13 cellular contexts compared by ENCODE assay signal in genomic region chr3:12393894-12394293, GRCh38.
DNase-seq lines count a peak whose midpoint lies in the region; ATAC-seq and TF ChIP-seq lines count a peak whose summit lies in the region.
"Had no signal": no experiment of that assay in that cellular context is flagged by ENCODE, and none has a peak within 500 bp of the region (broad histone marks: within the 10 kb centered on the region; RNA-seq: fewer than 3 reads in every experiment).

No MANE protein-coding gene starts in this region.

- intact Hi-C loops in right lobe of liver (cut with DNase I), result no loop called here
- intact Hi-C loops in natural killer cell (cut with micrococcal nuclease), result no loop called here

- TF ChIP-seq POLR2A in right lobe of liver (IDR thresholded peaks at IDR 0.05), result no peak
- no peak for TF ChIP-seq POLR2A in Peyer's patch (IDR thresholded peaks at IDR 0.05)

- H2AFZ ChIP-seq in osteoblast (ENCODE audit: low read length), result no peak overlapping the region

- H3K27ac ChIP-seq in right lobe of liver (no peak overlapping the region), Peyer's patch (peak overlapping the region in 1 of 4 donors; percentile 27), osteoblast (ENCODE audit: low read depth, low read length) (no peak overlapping the region)

- no peak overlapping the region for H3K27ac Mint-ChIP-seq in natural killer cell
- H3K27ac Mint-ChIP-seq: endodermal cell; stimulated activated naive B cell treated with anti-CD40 and anti-IgM and Interleukin-4, amounts not matched to agents 10 μg/mL and 1 μg/mL and 100 μg/mL, for 72 hours had no signal

- no peaks in the 10 kb centered on the region for H3K9me3 ChIP-seq in right lobe of liver
- H3K9me3 ChIP-seq in Peyer's patch, result no peaks in the 10 kb centered on the region
- H3K9me3 ChIP-seq in osteoblast (ENCODE audit: low read depth, low read length), result no peaks in the 10 kb centered on the region

- H3K36me3 ChIP-seq in right lobe of liver, result no peaks in the 10 kb centered on the region
- no peaks in the 10 kb centered on the region for H3K36me3 ChIP-seq in Peyer's patch
- H3K36me3 ChIP-seq in osteoblast (ENCODE audit: insufficient read depth, low read length), result no peaks in the 10 kb centered on the region

- H4K20me1 ChIP-seq in osteoblast (ENCODE audit: insufficient read depth, low read length), result no peaks in the 10 kb centered on the region

- no peak overlapping the region for H3K4me2 ChIP-seq in osteoblast (ENCODE audit: insufficient read depth, low read length)

- H3K27me3 ChIP-seq in right lobe of liver (no peaks in the 10 kb centered on the region), Peyer's patch (no peaks in the 10 kb centered on the region), osteoblast (ENCODE audit: insufficient read depth, low read length) (no peaks in the 10 kb centered on the region)

- no peaks in the 10 kb centered on the region for H3K4me1 Mint-ChIP-seq in natural killer cell
- H3K4me1 Mint-ChIP-seq: endodermal cell; stimulated activated naive B cell treated with anti-CD40 and anti-IgM and Interleukin-4, amounts not matched to agents 10 μg/mL and 1 μg/mL and 100 μg/mL, for 72 hours had no signal

- peaks cover 23 to 31% of the 10 kb centered on the region in 2 donors for H3K27me3 Mint-ChIP-seq in natural killer cell (ENCODE audit: low read depth in 2 of 2)

- peak; percentile 99 to 100 for DNase-seq in AML-193 (lab: John Stamatoyannopoulos, UW)
- peak; percentile 86 for DNase-seq in LNCaP clone FGC (ENCODE audit: low read depth)
- DNase-seq in astrocyte of the spinal cord (ENCODE audit: low read depth, low spot score), result peak; percentile 62
- DNase-seq in right lobe of liver, result no peak
- no peak for DNase-seq in Peyer's patch
- no peak for DNase-seq in osteoblast (ENCODE audit: insufficient read length, low spot score, missing footprints)
- DNase-seq in natural killer cell, result no peak
- DNase-seq: activated effector memory CD4-positive, alpha-beta T cell treated with Interleukin-2 at 50 U/mL for 16 hours; endodermal cell; NCI-H345; stimulated activated naive B cell treated with anti-CD40 and anti-IgM and Interleukin-4, amounts not matched to agents 10 μg/mL and 1 μg/mL and 100 μg/mL, for 72 hours had no signal

- H3K4me3 ChIP-seq in LNCaP clone FGC (ENCODE audit: low read depth, low read length) (no peak overlapping the region), astrocyte of the spinal cord (ENCODE audit: low read depth, low read length) (no peak overlapping the region), right lobe of liver (no peak overlapping the region), Peyer's patch (no peak overlapping the region), osteoblast (ENCODE audit: insufficient read depth, low read length) (no peak overlapping the region)
- H3K4me3 ChIP-seq: skin epidermis had no signal

- ATAC-seq in right lobe of liver, result peak; percentile 54 to 90 (median 86)
- no peak for ATAC-seq in GM21619 (IDR thresholded peaks at IDR 0.05; ENCODE audit: unreplicated experiment)
- ATAC-seq in natural killer cell, result no peak
- ATAC-seq: stimulated activated naive B cell treated with anti-CD40 and anti-IgM and Interleukin-4, amounts not matched to agents 10 μg/mL and 1 μg/mL and 100 μg/mL, for 72 hours had no signal

- H3K36me3 Mint-ChIP-seq in natural killer cell, result no peaks in the 10 kb centered on the region

- WGBS in right lobe of liver (ENCODE audit: insufficient coverage, low coverage, low lambda C conversion rate, missing lambda C conversion rate), result 14% methylated on average over 1 of the region's 1 CpG

- in situ Hi-C loops in astrocyte of the spinal cord (cut with HindIII; ENCODE audit: low sequenced_read_pairs), result no loop called here

- H3K9me3 Mint-ChIP-seq in natural killer cell, result no peaks in the 10 kb centered on the region
- H3K9me3 Mint-ChIP-seq: endodermal cell; stimulated activated naive B cell treated with anti-CD40 and anti-IgM and Interleukin-4, amounts not matched to agents 10 μg/mL and 1 μg/mL and 100 μg/mL, for 72 hours had no signal

- H3K79me2 ChIP-seq in osteoblast (ENCODE audit: insufficient read depth, low read length), result no peaks in the 10 kb centered on the region

- TF ChIP-seq CTCF in LNCaP clone FGC (IDR thresholded peaks at IDR 0.05; ENCODE audit: control insufficient read depth, extremely low read depth, insufficient read depth), result no peak
- no peak for TF ChIP-seq CTCF in astrocyte of the spinal cord (IDR thresholded peaks at IDR 0.05; ENCODE audit: low read depth, low read length)
- no peak for TF ChIP-seq CTCF in right lobe of liver (IDR thresholded peaks at IDR 0.05)
- TF ChIP-seq CTCF in Peyer's patch (IDR thresholded peaks at IDR 0.05), result no peak
- no peak for TF ChIP-seq CTCF in osteoblast (IDR thresholded peaks at IDR 0.05; ENCODE audit: extremely low read depth, low read depth, low read length)
- TF ChIP-seq CTCF in natural killer cell (IDR thresholded peaks at IDR 0.05), result no peak

- peaks cover 0 to 17% (median 6%) of the 10 kb centered on the region in 4 donors for H3K4me1 ChIP-seq in right lobe of liver
- H3K4me1 ChIP-seq in Peyer's patch, result peaks cover 0 to 8% (median 2%) of the 10 kb centered on the region in 4 donors
- H3K4me1 ChIP-seq in osteoblast (ENCODE audit: insufficient read depth, low read length), result peaks cover 11% of the 10 kb centered on the region

- H3K4me3 Mint-ChIP-seq in natural killer cell, result no peak overlapping the region
- H3K4me3 Mint-ChIP-seq: endodermal cell; stimulated activated naive B cell treated with anti-CD40 and anti-IgM and Interleukin-4, amounts not matched to agents 10 μg/mL and 1 μg/mL and 100 μg/mL, for 72 hours had no signal

Comparison
In these comparisons a context has a peak if more than half of its experiments do, and no peak if none do; other contexts are left out.
1. DNase-seq: peak in AML-193 (2 of 2), LNCaP clone FGC (single experiment) and astrocyte of the spinal cord (single experiment); none in right lobe of liver (0 of 3), Peyer's patch (0 of 3), osteoblast (single experiment) and natural killer cell (single experiment).
2. ATAC-seq: peak in right lobe of liver (4 of 4); none in GM21619 (single experiment) and natural killer cell (0 of 3).